In genomic region chr12:26789731-26790644, GRCh38 we compare ENCODE assay signal across 18 cellular contexts. TPM values are rescaled to one million over a fixed set of nuclear protein-coding genes. Genes with fewer than 3 reads are reported as not detected.
DNase-seq lines count a peak whose midpoint lies in the region; ATAC-seq and TF ChIP-seq lines count a peak whose summit lies in the region.
"Had no signal": no experiment of that assay in that cellular context is flagged by ENCODE, and none has a peak within 500 bp of the region (broad histone marks: within the 10 kb centered on the region; RNA-seq: fewer than 3 reads in every experiment).

No MANE protein-coding gene starts in this region.

- no peaks in the 10 kb centered on the region for H3K27me3 ChIP-seq in upper lobe of right lung
- H3K27me3 ChIP-seq in heart right ventricle: no peaks in the 10 kb centered on the region
- no peaks in the 10 kb centered on the region for H3K27me3 ChIP-seq in Caco-2 (replicated peaks; ENCODE audit: control insufficient read depth, insufficient read depth, low read length)

- POLR2A ChIA-PET in Caco-2 (lab: Charles Lee): no interaction called here

- intact Hi-C loops in upper lobe of right lung (cut with DNase I) (no loop called here), heart right ventricle (cut with DNase I) (no loop called here), Caco-2 (cut with micrococcal nuclease; ENCODE audit: unreplicated experiment) (no loop called here)

- no peak for DNase-seq in stimulated activated naive CD8-positive, alpha-beta T cell treated with anti-CD3 and anti-CD28 coated beads, Interleukin-15, Interleukin-2, amounts not matched to agents 100 U/mL and 50 U/mL, for 24 hours
- DNase-seq in T-helper 17 cell: no peak
- DNase-seq in fibroblast of the conjunctiva (ENCODE audit: low read depth): peak; percentile 34
- DNase-seq in upper lobe of right lung: no peak
- DNase-seq in heart right ventricle: no peak
- DNase-seq in Caco-2: no peak
- DNase-seq: activated T-cell treated with anti-CD3 and anti-CD28 coated beads, Interleukin-2, amount 50 U/mL, for 4 hours; caudate nucleus; head of caudate nucleus; lower lobe of right lung; NCI-H2107; psoas muscle; substantia nigra had no signal

- TF ChIP-seq CTCF in upper lobe of right lung (IDR thresholded peaks at IDR 0.05) (no peak), heart right ventricle (IDR thresholded peaks at IDR 0.05) (no peak), Caco-2 (IDR thresholded peaks at IDR 0.05; ENCODE audit: insufficient read depth in 1 of 2, low read depth in 1 of 2, low read length in 1 of 2, severe bottlenecking in 1 of 2, unreplicated experiment in 1 of 2) (no peak)

- 97 to 98% methylated on average over 2 of the region's 2 CpGs for whole genome bisulfite sequencing in heart right ventricle, 2 donors

- BruUV-seq in Caco-2 (replicated peaks; lab: Mats Ljungman, UMichigan): no TSS peak

- H3K4me1 ChIP-seq in upper lobe of right lung (peaks cover 30% of the 10 kb centered on the region), heart right ventricle (peaks cover 4 to 66% (median 23%) of the 10 kb centered on the region in 9 donors), Caco-2 (no peaks in the 10 kb centered on the region)

- H3K27ac ChIP-seq in upper lobe of right lung: no peak overlapping the region
- H3K27ac ChIP-seq in heart right ventricle: peak overlapping the region in 1 of 10 donors; percentile 19
- H3K27ac ChIP-seq: lower lobe of right lung, psoas muscle had no signal

- H3K36me3 Mint-ChIP-seq in stimulated activated naive CD8-positive, alpha-beta T cell treated with anti-CD3 and anti-CD28 coated beads, Interleukin-15, Interleukin-2, amounts not matched to agents 100 ng/mL and 50 ng/mL, for 24 hours (ENCODE audit: low read depth): peaks cover 36% of the 10 kb centered on the region
- H3K36me3 Mint-ChIP-seq in T-helper 17 cell (ENCODE audit: low read depth): peaks cover 6% of the 10 kb centered on the region
- H3K36me3 Mint-ChIP-seq in Caco-2 (ENCODE audit: insufficient read depth, unreplicated experiment): peaks cover 7% of the 10 kb centered on the region

- H3K9me3 Mint-ChIP-seq in stimulated activated naive CD8-positive, alpha-beta T cell treated with anti-CD3 and anti-CD28 coated beads, Interleukin-15, Interleukin-2, amounts not matched to agents 100 ng/mL and 50 ng/mL, for 24 hours: no peaks in the 10 kb centered on the region
- H3K9me3 Mint-ChIP-seq in Caco-2 (ENCODE audit: unreplicated experiment): no peaks in the 10 kb centered on the region
- H3K9me3 Mint-ChIP-seq: activated T-cell treated with anti-CD3 and anti-CD28 coated beads, Interleukin-2, amount 50 U/mL, for 4 hours; IgD-negative memory B cell had no signal

- H3K27ac Mint-ChIP-seq in stimulated activated naive CD8-positive, alpha-beta T cell treated with anti-CD3 and anti-CD28 coated beads, Interleukin-15, Interleukin-2, amounts not matched to agents 100 ng/mL and 50 ng/mL, for 24 hours: peak overlapping the region; percentile 16
- peak overlapping the region; percentile 16 for H3K27ac Mint-ChIP-seq in T-helper 17 cell
- H3K27ac Mint-ChIP-seq in Caco-2 (ENCODE audit: unreplicated experiment): no peak overlapping the region
- H3K27ac Mint-ChIP-seq: GM23338 had no signal

- no peaks in the 10 kb centered on the region for H3K27me3 Mint-ChIP-seq in stimulated activated naive CD8-positive, alpha-beta T cell treated with anti-CD3 and anti-CD28 coated beads, Interleukin-15, Interleukin-2, amounts not matched to agents 100 ng/mL and 50 ng/mL, for 24 hours
- H3K27me3 Mint-ChIP-seq in T-helper 17 cell (no peaks in the 10 kb centered on the region), Caco-2 (ENCODE audit: insufficient read depth, unreplicated experiment) (no peaks in the 10 kb centered on the region)
- H3K27me3 Mint-ChIP-seq: IgD-negative memory B cell had no signal

- H3K4me1 Mint-ChIP-seq in stimulated activated naive CD8-positive, alpha-beta T cell treated with anti-CD3 and anti-CD28 coated beads, Interleukin-15, Interleukin-2, amounts not matched to agents 100 ng/mL and 50 ng/mL, for 24 hours (ENCODE audit: low read depth): peaks cover 54% of the 10 kb centered on the region
- peaks cover 25% of the 10 kb centered on the region for H3K4me1 Mint-ChIP-seq in T-helper 17 cell
- peaks cover 7% of the 10 kb centered on the region for H3K4me1 Mint-ChIP-seq in Caco-2 (ENCODE audit: low read depth, unreplicated experiment)

- no peaks in the 10 kb centered on the region for H3K36me3 ChIP-seq in upper lobe of right lung
- H3K36me3 ChIP-seq in heart right ventricle: peaks cover 0 to 5% (median 0%) of the 10 kb centered on the region in 9 donors
- H3K36me3 ChIP-seq in Caco-2 (ENCODE audit: control insufficient read depth, insufficient read depth, low read length): no peaks in the 10 kb centered on the region
- H3K36me3 ChIP-seq: lower lobe of right lung had no signal

- H3K4me3 ChIP-seq in upper lobe of right lung (no peak overlapping the region), heart right ventricle (no peak overlapping the region), Caco-2 (ENCODE audit: low read depth, low read length) (no peak overlapping the region)
- H3K4me3 ChIP-seq: GM23338, lower lobe of right lung, psoas muscle had no signal

- H3K4me3 Mint-ChIP-seq in stimulated activated naive CD8-positive, alpha-beta T cell treated with anti-CD3 and anti-CD28 coated beads, Interleukin-15, Interleukin-2, amounts not matched to agents 100 ng/mL and 50 ng/mL, for 24 hours: no peak overlapping the region
- H3K4me3 Mint-ChIP-seq in T-helper 17 cell (no peak overlapping the region), Caco-2 (ENCODE audit: unreplicated experiment) (no peak overlapping the region)
- H3K4me3 Mint-ChIP-seq: activated T-cell treated with anti-CD3 and anti-CD28 coated beads, Interleukin-2, amount 50 U/mL, for 4 hours; GM23338; IgD-negative memory B cell had no signal

- no peaks in the 10 kb centered on the region for H3K9me3 ChIP-seq in T-helper 17 cell (ENCODE audit: control insufficient read depth, low read length, poor library complexity, severe bottlenecking)
- no peaks in the 10 kb centered on the region for H3K9me3 ChIP-seq in upper lobe of right lung
- no peaks in the 10 kb centered on the region for H3K9me3 ChIP-seq in heart right ventricle
- H3K9me3 ChIP-seq in Caco-2: no peaks in the 10 kb centered on the region
- H3K9me3 ChIP-seq: lower lobe of right lung, psoas muscle had no signal

- ATAC-seq in stimulated activated naive CD8-positive, alpha-beta T cell treated with anti-CD3 and anti-CD28 coated beads, Interleukin-15, Interleukin-2, amounts not matched to agents 100 U/mL and 50 U/mL, for 24 hours: no peak
- ATAC-seq in T-helper 17 cell: no peak
- peak; percentile 30 for ATAC-seq in upper lobe of right lung
- no peak for ATAC-seq in heart right ventricle
- no peak for ATAC-seq in GM18861 (IDR thresholded peaks at IDR 0.05; ENCODE audit: unreplicated experiment)
- ATAC-seq: activated T-cell treated with anti-CD3 and anti-CD28 coated beads, Interleukin-2, amount 50 U/mL, for 4 hours; GM23338; psoas muscle; Right ventricle myocardium inferior had no signal

- CTCF ChIA-PET in Caco-2 (lab: Charles Lee): no interaction called here

RNA-seq across cellular contexts. Expression of gene ITPR2, which starts 43.0 kb away (rescaled TPM):
- total RNA-seq in T-helper 17 cell: 10 to 100 TPM; 52.9 to 54.5 TPM
- 50.8 TPM for total RNA-seq in upper lobe of right lung
- total RNA-seq in heart right ventricle: 10 to 100 TPM in 9 of 10 donors, 1 to 10 TPM in 1; 9.1 to 18.9 (median 14.8) TPM
- 1 to 10 TPM; 2.0 to 4.9 TPM for polyA plus RNA-seq in heart right ventricle
- total RNA-seq in Caco-2 (2022): 41.6 and 51.5 TPM in 2 replicates
